In genomic region chr11:61816736-61817455, GRCh38 we compare ENCODE assay signal across 8 cellular contexts. TPM values are rescaled to one million over a fixed set of nuclear protein-coding genes. Genes with fewer than 3 reads are reported as not detected.
DNase-seq lines count a peak whose midpoint lies in the region; ATAC-seq, FAIRE-seq and TF ChIP-seq lines count a peak whose summit lies in the region.

Gene FADS1 (minus strand): TSS chr11:61817003. CDS start chr11:61816929, 74 bp downstream.

- POLR2A ChIA-PET in HepG2 (lab: Yijun Ruan, JAX), result interaction anchor here (0.6 to 5.8 kb wide), 8 partner anchors 12 to 156 kb away, joined by 3 to 50 read pairs (median 10); partner anchors contain the start of genes FADS2, FEN1, FTH1 and TMEM258

- no peaks in the 10 kb centered on the region; a peak in 1 of 5 replicates for H3K27me3 ChIP-seq in HepG2 (ENCODE audit: control insufficient read depth in 1 of 2, insufficient read depth in 2 of 2, low read length in 2 of 2)

- H4K20me1 ChIP-seq in HepG2 (ENCODE audit: insufficient read depth, low read length), result no peaks in the 10 kb centered on the region

- H3K27ac ChIP-seq in HepG2 (ENCODE audit: extremely low read length, insufficient read depth, low read length), result peak within 1 kb of the TSS; percentile 99

- no peaks in the 10 kb centered on the region for H3K9me3 ChIP-seq in HepG2 (ENCODE audit: low read length)

- peak; percentile 56 for ATAC-seq in GM19025 (IDR thresholded peaks at IDR 0.05; ENCODE audit: low read depth, unreplicated experiment)
- ATAC-seq in HG03442 (IDR thresholded peaks at IDR 0.05; ENCODE audit: unreplicated experiment), result peak; percentile 54
- peak; percentile 71 for ATAC-seq in HepG2

- H3K9ac ChIP-seq in HepG2 (ENCODE audit: insufficient read depth, low read depth, low read length), result peak within 1 kb of the TSS; percentile 98

- BruUV-seq in HepG2 (replicated peaks; lab: Mats Ljungman, UMichigan), result no TSS peak

- peaks cover 52% of the 10 kb centered on the region for H3K4me1 ChIP-seq in HepG2 (ENCODE audit: insufficient read depth, low read length)

- peak within 1 kb of the TSS; percentile 92 for H3K4me3 ChIP-seq in AG10803 (ENCODE audit: low read length)
- H3K4me3 ChIP-seq in HepG2 (replicated peaks in 1 of 3; ENCODE audit: insufficient read depth in 1 of 3, low read depth in 2 of 3, low read length in 3 of 3), result peak within 1 kb of the TSS; percentile 74 to 94 (median 81)

- WGBS in HepG2 (ENCODE audit: low lambda C conversion rate), result 1% methylated on average over 6 of the region's 73 CpGs

- TF ChIP-seq EP300 in HepG2 (IDR thresholded peaks at IDR 0.05; ENCODE audit: low read depth in 2 of 2, low read length in 2 of 2), result 0 out of 4 replicates have a peak, but pooled peaks of 1 of the 2 experiments have one; percentile 10
- no peak for TF ChIP-seq EP300 in HepG2 (CRISPR knock-in tag; IDR thresholded peaks at IDR 0.05; ENCODE audit: borderline replicate concordance)

- in situ Hi-C loops in HepG2 (cut with HindIII; ENCODE audit: extremely low pct_ligation_motif_present, low pct_unique_long_range_greater_than_20kb), result no loop called here

- H3K36me3 ChIP-seq in HepG2 (replicated peaks in 1 of 2; ENCODE audit: control insufficient read depth in 1 of 2, insufficient read depth in 2 of 2, low read length in 2 of 2), result peaks cover 7 to 17% of the 10 kb centered on the region in 2 experiments

- DNase-seq in AG10803 (ENCODE audit: low read depth), result peak; percentile 91
- peak; percentile 91 to 99 for DNase-seq in NCI-H526 (lab: John Stamatoyannopoulos, UW)
- peak; percentile 44 to 62 for DNase-seq in activated CD4-positive, alpha-beta T cell treated with anti-CD3 and anti-CD28 coated beads, Interleukin-2, amount 50 U/mL, for 24 hours (ENCODE audit: low read depth in 1 of 2, low spot score in 1 of 2)
- DNase-seq in dermis microvascular lymphatic vessel endothelial cell (ENCODE audit: low read depth in 2 of 2), result peak; percentile 81 to 97
- peak; percentile 95 for DNase-seq in HepG2 (ENCODE audit: low spot score)
- peak; percentile 67 to 75 for DNase-seq in stimulated activated CD4-positive, alpha-beta T cell treated with anti-CD3 and anti-CD28 coated beads, Interleukin-2, amount 100 ng/mL, for 48 hours

- no peak for TF ChIP-seq POLR2A in HepG2 (IDR thresholded peaks at IDR 0.05; ENCODE audit: insufficient read depth in 1 of 2, low read depth in 2 of 2, low read length in 2 of 2)

- CTCF ChIA-PET in HepG2 (lab: Yijun Ruan, JAX; ENCODE audit: low intra/inter-chr PET ratio, low total read pairs), result interaction anchor here (1.0 to 1.3 kb wide), 2 partner anchors 12 to 20 kb away, joined by 3 to 6 read pairs; no protein-coding TSS in a partner anchor

- TF ChIP-seq RAD21 in HepG2 (CRISPR knock-in tag; IDR thresholded peaks at IDR 0.05), result peak; percentile 74; the same call in 1 of the 2 replicates

- intact Hi-C loops in HepG2 (cut with micrococcal nuclease; ENCODE audit: unreplicated experiment), result loop anchor here (1.0 kb wide), 1 partner anchor 20 kb away; no protein-coding TSS in a partner anchor

- TF ChIP-seq CTCF in AG10803 (conservative IDR thresholded peaks at IDR 0.05; ENCODE audit: low read length) (peak; percentile 52), HepG2 (CRISPR knock-in tag; IDR thresholded peaks at IDR 0.05) (peak; percentile 95)

- peak within 1 kb of the TSS; percentile 60 for H2AFZ ChIP-seq in HepG2 (ENCODE audit: low read length)

- peaks cover 25% of the 10 kb centered on the region for H3K79me2 ChIP-seq in HepG2 (ENCODE audit: insufficient read depth, low read length)

- no peak for FAIRE-seq in HepG2 (lab: Jason Lieb, UNC)

- H3K4me2 ChIP-seq in HepG2 (ENCODE audit: low read depth, low read length), result peak within 1 kb of the TSS; percentile 99

TF ChIP-seq in HepG2, 621 proteins besides CTCF, POLR2A, EP300 and RAD21 (continues in another document):
- TF ChIP-seq ZNF33B (CRISPR knock-in tag; IDR thresholded peaks at IDR 0.05) (0 out of 2 replicates have a peak, but pooled peaks have one; percentile 67), GLMP (CRISPR knock-in tag; IDR thresholded peaks at IDR 0.05; ENCODE audit: borderline replicate concordance) (no peak), HNRNPH1 (optimal IDR thresholded peaks at IDR 0.05; ENCODE audit: low read depth, low read length) (no peak), AHDC1 (CRISPR knock-in tag; IDR thresholded peaks at IDR 0.05; ENCODE audit: borderline replicate concordance) (no peak), SIN3B (IDR thresholded peaks at IDR 0.05; ENCODE audit: low read length) (no peak; the same call in 1 of the 2 replicates), JUND (CRISPR knock-in tag; IDR thresholded peaks at IDR 0.05) (peak; percentile 58; the same call in 1 of the 2 replicates), ZNF816 (CRISPR knock-in tag; IDR thresholded peaks at IDR 0.05; ENCODE audit: borderline replicate concordance) (peak; percentile 83), ZMAT5 (CRISPR knock-in tag; IDR thresholded peaks at IDR 0.05; ENCODE audit: borderline replicate concordance, low read depth) (no peak), SMYD3 (CRISPR knock-in tag; IDR thresholded peaks at IDR 0.05) (no peak)

RNA-seq across cellular contexts. Expression of gene FADS1, which starts in this region (rescaled TPM):
- 22.3 and 39.3 TPM in 2 replicates for total RNA-seq in dermis microvascular lymphatic vessel endothelial cell
- 65.8 and 108 TPM in 2 replicates for total RNA-seq in HepG2 (2016; rRNA removed; fragmentation: Illumina TruSeq; extraction: Trizol)
- total RNA-seq in HepG2 (2016; cell fraction: cytosol; rRNA removed; fragmentation: Illumina TruSeq; extraction: Trizol; ENCODE audit: low read depth), result 28.4 and 32.7 TPM in 2 replicates
- 63.3 and 108 TPM in 2 replicates for total RNA-seq in HepG2 (2016; cell fraction: insoluble cytoplasmic fraction; rRNA removed; fragmentation: Illumina TruSeq; extraction: Trizol)
- total RNA-seq in HepG2 (2016; cell fraction: membrane; rRNA removed; fragmentation: Illumina TruSeq; extraction: Trizol), result 64.5 and 65.2 TPM in 2 replicates
- 91.8 and 110 TPM in 2 replicates for total RNA-seq in HepG2 (2016; cell fraction: nucleus; rRNA removed; fragmentation: Illumina TruSeq; extraction: Trizol)
- 91.8 and 98.4 TPM in 2 replicates for polyA plus RNA-seq in HepG2 (2011; rRNA removed)
- 80.8 and 110 TPM in 2 replicates for polyA plus RNA-seq in HepG2 (2011; cell fraction: cytosol; rRNA removed)
- polyA plus RNA-seq in HepG2 (2011; cell fraction: nucleus; rRNA removed), result 56.1 and 66.5 TPM in 2 replicates
- polyA plus RNA-seq in HepG2 (2012), result 70.6 and 81.6 TPM in 2 replicates
- 18.4 and 22.5 TPM in 2 replicates for polyA plus RNA-seq in HepG2 (2016; cell fraction: cytosol; fragmentation: Illumina TruSeq; extraction: Trizol; ENCODE audit: low read depth)
- polyA plus RNA-seq in HepG2 (2016; cell fraction: insoluble cytoplasmic fraction; fragmentation: Illumina TruSeq; extraction: Trizol; ENCODE audit: low read depth), result 56.1 and 57.8 TPM in 2 replicates
- polyA plus RNA-seq in HepG2 (2016; cell fraction: membrane; fragmentation: Illumina TruSeq; extraction: Trizol; ENCODE audit: low read depth), result 34.4 and 36.5 TPM in 2 replicates
- polyA plus RNA-seq in HepG2 (2016; cell fraction: nucleus; fragmentation: Illumina TruSeq; extraction: Trizol; ENCODE audit: insufficient read depth, low read depth), result 134 TPM in 2 replicates
- polyA minus RNA-seq in HepG2 (2011; rRNA and poly(A)+ RNA removed; ENCODE audit: low replicate concordance), result 305 and 789 TPM in 2 replicates
- polyA minus RNA-seq in HepG2 (2011; cell fraction: cytosol; rRNA and poly(A)+ RNA removed), result 108 and 118 TPM in 2 replicates
- 63.0 and 82.7 TPM in 2 replicates for polyA minus RNA-seq in HepG2 (2011; cell fraction: nucleus; rRNA and poly(A)+ RNA removed)

Comparison
In these comparisons a context has a peak if more than half of its experiments do, and no peak if none do; other contexts are left out.
1. Peak in every context shown above with its lines: DNase-seq, ATAC-seq, H3K4me3 ChIP-seq and H3K27ac ChIP-seq.